ENCODE assay signal across 21 cellular contexts in the genomic region with DNA sequence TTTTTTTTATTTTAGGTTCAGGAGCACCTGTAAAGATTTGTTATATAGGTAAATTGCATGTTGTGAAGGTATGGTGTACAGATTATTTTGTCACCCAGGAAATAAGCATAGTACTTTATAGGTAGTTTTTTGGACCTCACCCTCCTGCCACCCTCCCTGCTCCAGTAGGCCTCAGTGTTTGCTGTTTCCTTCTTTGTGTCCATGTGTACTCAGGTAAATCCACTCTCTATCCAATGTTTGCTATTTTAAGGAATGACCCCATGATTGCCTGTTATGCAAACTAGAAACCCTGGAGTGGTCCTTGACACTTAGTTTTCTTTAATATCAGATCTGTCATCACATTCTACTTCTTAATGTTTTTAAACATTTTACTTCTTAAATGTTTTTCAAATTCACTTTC. TPM values are rescaled to one million over a fixed set of nuclear protein-coding genes. Genes with fewer than 3 reads are reported as not detected.
DNase-seq lines count a peak whose midpoint lies in the region; ATAC-seq and TF ChIP-seq lines count a peak whose summit lies in the region.
"Had no signal": no experiment of that assay in that cellular context is flagged by ENCODE, and none has a peak within 500 bp of the region (broad histone marks: within the 10 kb centered on the region; RNA-seq: fewer than 3 reads in every experiment).

No MANE protein-coding gene starts in this region.

- ATAC-seq in natural killer cell treated with Interleukin-12 subunit alpha and Interleukin-12 subunit beta and Interleukin-15 and Interleukin-18, amount 100 ng/mL, for 72 hours: no peak
- ATAC-seq in natural killer cell: no peak
- peak; percentile 80 for ATAC-seq in left lung
- peak; percentile 63 for ATAC-seq in upper lobe of right lung
- ATAC-seq: HCT116, Right ventricle myocardium inferior had no signal

- H3K27me3 ChIP-seq in left lung (no peaks in the 10 kb centered on the region), upper lobe of right lung (no peaks in the 10 kb centered on the region)
- H3K27me3 ChIP-seq: BLaER1 treated with 17β-estradiol and CSF1 and Interleukin-3, amounts not matched to agents 10 nM and 100 nM had no signal

- H3K4me1 Mint-ChIP-seq in natural killer cell treated with Interleukin-12 subunit alpha and Interleukin-12 subunit beta and Interleukin-15 and Interleukin-18, amount 100 ng/mL, for 72 hours (ENCODE audit: low read depth in 2 of 2): peaks cover 21 to 22% of the 10 kb centered on the region in 2 donors
- H3K4me1 Mint-ChIP-seq in natural killer cell: peaks cover 17 to 28% of the 10 kb centered on the region in 2 donors
- H3K4me1 Mint-ChIP-seq in activated CD4-positive, alpha-beta memory T cell treated with anti-CD3 and anti-CD28 coated beads, Interleukin-2, amount 10 ng/mL, durations not matched to agents 7 days and 5 days: peaks cover 33% of the 10 kb centered on the region
- H3K4me1 Mint-ChIP-seq: IgD-negative memory B cell had no signal

- H3K27me3 Mint-ChIP-seq in natural killer cell treated with Interleukin-12 subunit alpha and Interleukin-12 subunit beta and Interleukin-15 and Interleukin-18, amount 100 ng/mL, for 72 hours: no peaks in the 10 kb centered on the region
- H3K27me3 Mint-ChIP-seq in natural killer cell (ENCODE audit: low read depth in 2 of 2): peaks cover 4 to 6% of the 10 kb centered on the region in 2 donors
- no peaks in the 10 kb centered on the region for H3K27me3 Mint-ChIP-seq in activated CD4-positive, alpha-beta memory T cell treated with anti-CD3 and anti-CD28 coated beads, Interleukin-2, amount 10 ng/mL, durations not matched to agents 7 days and 5 days
- H3K27me3 Mint-ChIP-seq: CD4-positive, alpha-beta memory T cell had no signal

- H3K9me3 ChIP-seq in left lung: no peaks in the 10 kb centered on the region
- H3K9me3 ChIP-seq in upper lobe of right lung: no peaks in the 10 kb centered on the region
- H3K9me3 ChIP-seq: BLaER1 treated with 17β-estradiol and CSF1 and Interleukin-3, amounts not matched to agents 10 nM and 100 nM had no signal

- DNase-seq in NCI-H345 (lab: John Stamatoyannopoulos, UW) (peak; percentile 30), NCI-H345 treated with DMSO at 0.1 percent for 48 hours (lab: John Stamatoyannopoulos, UW; ENCODE audit: unreplicated experiment) (no peak), natural killer cell (no peak), left lung (no peak), upper lobe of right lung (no peak), GM19238 (ENCODE audit: insufficient read length, low spot score) (no peak)
- DNase-seq in natural killer cell treated with Interleukin-12 subunit alpha and Interleukin-12 subunit beta and Interleukin-15 and Interleukin-18, amount 100 ng/mL, for 72 hours (ENCODE audit: low spot score): no peak
- DNase-seq in activated CD4-positive, alpha-beta memory T cell treated with anti-CD3 and anti-CD28 coated beads, Interleukin-2, amount 10 ng/mL, durations not matched to agents 7 days and 5 days: no peak
- DNase-seq: 8988T; CD4-positive, alpha-beta memory T cell; GF-D8; NCI-H1694 treated with DMSO at 0.1 percent for 48 hours; NCI-H2227 treated with DMSO at 0.1 percent for 48 hours; NCI-H82; OCI-M1 had no signal

- H3K27ac ChIP-seq in left lung: peak overlapping the region in 1 of 2 donors; percentile 55
- H3K27ac ChIP-seq in upper lobe of right lung: no peak overlapping the region
- H3K27ac ChIP-seq: BLaER1 treated with 17β-estradiol and CSF1 and Interleukin-3, amounts not matched to agents 10 nM and 100 nM had no signal

- intact Hi-C loops in natural killer cell (cut with micrococcal nuclease) (no loop called here), left lung (cut with DNase I) (no loop called here), upper lobe of right lung (cut with DNase I) (no loop called here)

- no peak for TF ChIP-seq CTCF in natural killer cell (IDR thresholded peaks at IDR 0.05)
- no peak for TF ChIP-seq CTCF in left lung (IDR thresholded peaks at IDR 0.05)
- TF ChIP-seq CTCF in upper lobe of right lung (IDR thresholded peaks at IDR 0.05): no peak

- H3K4me3 ChIP-seq in left lung (no peak overlapping the region), upper lobe of right lung (no peak overlapping the region)
- H3K4me3 ChIP-seq: BLaER1 treated with 17β-estradiol and CSF1 and Interleukin-3, amounts not matched to agents 10 nM and 100 nM had no signal

- no peak overlapping the region for H3K4me3 Mint-ChIP-seq in natural killer cell treated with Interleukin-12 subunit alpha and Interleukin-12 subunit beta and Interleukin-15 and Interleukin-18, amount 100 ng/mL, for 72 hours
- no peak overlapping the region for H3K4me3 Mint-ChIP-seq in natural killer cell
- H3K4me3 Mint-ChIP-seq in activated CD4-positive, alpha-beta memory T cell treated with anti-CD3 and anti-CD28 coated beads, Interleukin-2, amount 10 ng/mL, durations not matched to agents 7 days and 5 days: no peak overlapping the region
- H3K4me3 Mint-ChIP-seq: IgD-negative memory B cell had no signal

- H3K36me3 Mint-ChIP-seq in natural killer cell treated with Interleukin-12 subunit alpha and Interleukin-12 subunit beta and Interleukin-15 and Interleukin-18, amount 100 ng/mL, for 72 hours: peaks cover 5% of the 10 kb centered on the region
- no peaks in the 10 kb centered on the region for H3K36me3 Mint-ChIP-seq in natural killer cell
- H3K36me3 Mint-ChIP-seq in activated CD4-positive, alpha-beta memory T cell treated with anti-CD3 and anti-CD28 coated beads, Interleukin-2, amount 10 ng/mL, durations not matched to agents 7 days and 5 days (ENCODE audit: low read depth): peaks cover 10% of the 10 kb centered on the region
- H3K36me3 Mint-ChIP-seq: CD4-positive, alpha-beta memory T cell had no signal

- H3K9me3 Mint-ChIP-seq in natural killer cell treated with Interleukin-12 subunit alpha and Interleukin-12 subunit beta and Interleukin-15 and Interleukin-18, amount 100 ng/mL, for 72 hours: no peaks in the 10 kb centered on the region
- H3K9me3 Mint-ChIP-seq in natural killer cell: peaks cover 2 to 3% of the 10 kb centered on the region in 2 donors
- H3K9me3 Mint-ChIP-seq in activated CD4-positive, alpha-beta memory T cell treated with anti-CD3 and anti-CD28 coated beads, Interleukin-2, amount 10 ng/mL, durations not matched to agents 7 days and 5 days: peaks cover 6% of the 10 kb centered on the region

- H3K27ac Mint-ChIP-seq in natural killer cell treated with Interleukin-12 subunit alpha and Interleukin-12 subunit beta and Interleukin-15 and Interleukin-18, amount 100 ng/mL, for 72 hours: peak overlapping the region; percentile 3 to 27
- no peak overlapping the region for H3K27ac Mint-ChIP-seq in natural killer cell
- H3K27ac Mint-ChIP-seq in activated CD4-positive, alpha-beta memory T cell treated with anti-CD3 and anti-CD28 coated beads, Interleukin-2, amount 10 ng/mL, durations not matched to agents 7 days and 5 days: no peak overlapping the region

- CTCF ChIA-PET in activated CD4-positive, alpha-beta memory T cell treated with anti-CD3 and anti-CD28 coated beads, Interleukin-2, amount 10 ng/mL, durations not matched to agents 7 days and 5 days (lab: Charles Lee): no interaction called here

- H3K4me1 ChIP-seq in left lung (no peaks in the 10 kb centered on the region), upper lobe of right lung (no peaks in the 10 kb centered on the region)
- H3K4me1 ChIP-seq: BLaER1 treated with 17β-estradiol and CSF1 and Interleukin-3, amounts not matched to agents 10 nM and 100 nM had no signal

- no peaks in the 10 kb centered on the region for H3K36me3 ChIP-seq in left lung
- H3K36me3 ChIP-seq in upper lobe of right lung: no peaks in the 10 kb centered on the region
- H3K36me3 ChIP-seq: BLaER1 treated with 17β-estradiol and CSF1 and Interleukin-3, amounts not matched to agents 10 nM and 100 nM had no signal

- POLR2A ChIA-PET in activated CD4-positive, alpha-beta memory T cell treated with anti-CD3 and anti-CD28 coated beads, Interleukin-2, amount 10 ng/mL, durations not matched to agents 7 days and 5 days (lab: Charles Lee): no interaction called here

RNA-seq across cellular contexts. Expression of a gene that starts 33.9 kb away (rescaled TPM):
- total RNA-seq in natural killer cell treated with Interleukin-12 subunit alpha and Interleukin-12 subunit beta and Interleukin-15 and Interleukin-18, amount 100 ng/mL, for 72 hours: under 1 TPM in 1 of 2 donors, not detected in 1; 0.20 TPM
- total RNA-seq in natural killer cell (not detected), left lung (1 to 10 TPM in 1 of 2 donors, not detected in 1; 1.4 TPM), upper lobe of right lung (4.7 TPM)
- not detected for total RNA-seq in activated CD4-positive, alpha-beta memory T cell treated with anti-CD3 and anti-CD28 coated beads, Interleukin-2, amount 10 ng/mL, durations not matched to agents 7 days and 5 days
- total RNA-seq: CD4-positive, alpha-beta memory T cell; H1; MCF 10A had no signal

RNA-seq across cellular contexts. Expression of a gene that starts 48.7 kb away (rescaled TPM):
- 1 to 10 TPM in 1 of 2 donors, not detected in 1; 1.8 TPM for total RNA-seq in natural killer cell treated with Interleukin-12 subunit alpha and Interleukin-12 subunit beta and Interleukin-15 and Interleukin-18, amount 100 ng/mL, for 72 hours
- total RNA-seq in natural killer cell (not detected), left lung (1 to 10 TPM; 5.1 to 8.9 TPM), upper lobe of right lung (4.0 TPM)
- total RNA-seq in activated CD4-positive, alpha-beta memory T cell treated with anti-CD3 and anti-CD28 coated beads, Interleukin-2, amount 10 ng/mL, durations not matched to agents 7 days and 5 days: under 1 TPM in 1 of 2 experiments, not detected in 1; 0.55 TPM
- total RNA-seq: CD4-positive, alpha-beta memory T cell had no signal

Comparison
In these comparisons a context has a peak if more than half of its experiments do, and no peak if none do; other contexts are left out.
1. H3K27ac Mint-ChIP-seq: peak in natural killer cell treated with Interleukin-12 subunit alpha and Interleukin-12 subunit beta and Interleukin-15 and Interleukin-18, amount 100 ng/mL, for 72 hours (2 of 2); none in natural killer cell (0 of 2) and activated CD4-positive, alpha-beta memory T cell treated with anti-CD3 and anti-CD28 coated beads, Interleukin-2, amount 10 ng/mL, durations not matched to agents 7 days and 5 days (single experiment).
2. ATAC-seq: peak in left lung (single experiment) and upper lobe of right lung (single experiment); none in natural killer cell treated with Interleukin-12 subunit alpha and Interleukin-12 subunit beta and Interleukin-15 and Interleukin-18, amount 100 ng/mL, for 72 hours (0 of 2) and natural killer cell (0 of 3).